Comparison of ENCODE assay signal across 13 cellular contexts in the genomic region with DNA sequence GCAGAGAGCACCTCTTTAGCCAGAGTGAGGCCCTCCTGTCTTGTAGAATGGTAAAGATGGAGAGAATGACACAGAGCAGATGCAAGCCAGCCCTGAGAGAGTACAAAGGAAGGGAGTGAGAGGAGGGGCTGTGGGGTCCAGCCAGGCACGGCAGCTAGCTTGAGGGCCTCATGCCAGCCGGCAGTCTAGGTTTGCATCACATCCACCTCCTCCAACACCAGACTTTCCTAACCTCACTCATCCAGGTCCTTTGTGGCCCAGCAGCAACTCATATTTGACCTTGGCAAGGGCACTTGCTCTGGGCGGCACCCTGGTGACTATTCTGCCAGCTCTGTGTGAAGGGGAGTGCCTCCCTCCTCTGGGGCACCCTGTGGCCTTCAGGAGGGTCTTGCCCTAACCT.
DNase-seq lines count a peak whose midpoint lies in the region; ATAC-seq and TF ChIP-seq lines count a peak whose summit lies in the region.
"Had no signal": no experiment of that assay in that cellular context is flagged by ENCODE, and none has a peak within 500 bp of the region (broad histone marks: within the 10 kb centered on the region; RNA-seq: fewer than 3 reads in every experiment).

No MANE protein-coding gene starts in this region.

- no peak for TF ChIP-seq CTCF in coronary artery (IDR thresholded peaks at IDR 0.05)

- no peaks in the 10 kb centered on the region for H3K9me3 ChIP-seq in stomach smooth muscle (ENCODE audit: control insufficient read depth in 2 of 2, low read length in 2 of 2)

- peak; percentile 56 for DNase-seq in DMS 273 (lab: John Stamatoyannopoulos, UW; ENCODE audit: unreplicated experiment)
- DNase-seq in DMS 273 treated with DMSO at 0.1 percent for 48 hours (lab: John Stamatoyannopoulos, UW), result no peak
- no peak for DNase-seq in coronary artery (ENCODE audit: low spot score)
- DNase-seq: activated CD4-positive, alpha-beta T cell treated with anti-CD3 and anti-CD28 coated beads, Interleukin-2, amount 10 ng/mL, durations not matched to agents 7 days and 5 days; DND-41; kidney had no signal

- H3K4me3 ChIP-seq in coronary artery (no peak overlapping the region), stomach smooth muscle (ENCODE audit: low read length in 2 of 2) (peak overlapping the region in 1 of 2 donors; percentile 29)
- H3K4me3 ChIP-seq: SK-N-MC had no signal

- H3K4me1 ChIP-seq in stomach smooth muscle (ENCODE audit: control insufficient read depth, insufficient read depth, low read length), result peaks cover 50% of the 10 kb centered on the region

- H3K27ac ChIP-seq in coronary artery (peak overlapping the region; percentile 24 to 26), layer of hippocampus (ENCODE audit: low read depth, low read length) (peak overlapping the region; percentile 12), stomach smooth muscle (ENCODE audit: low read length) (peak overlapping the region; percentile 89)
- H3K27ac ChIP-seq: 22Rv1, SK-N-MC had no signal

- H3K36me3 ChIP-seq in stomach smooth muscle (ENCODE audit: control insufficient read depth in 2 of 2, insufficient read depth in 2 of 2, low read length in 2 of 2), result no peaks in the 10 kb centered on the region

- ATAC-seq in HG02973 (IDR thresholded peaks at IDR 0.05; ENCODE audit: unreplicated experiment), result no peak
- no peak for ATAC-seq in GM18498 (IDR thresholded peaks at IDR 0.05; ENCODE audit: unreplicated experiment)
- no peak for ATAC-seq in GM18873 (IDR thresholded peaks at IDR 0.05; ENCODE audit: low FRiP score, unreplicated experiment)

- H3K27me3 ChIP-seq in layer of hippocampus (ENCODE audit: control insufficient read depth, insufficient read depth, low read length) (no peaks in the 10 kb centered on the region), stomach smooth muscle (ENCODE audit: control insufficient read depth in 1 of 2, insufficient read depth in 2 of 2, low read length in 2 of 2) (no peaks in the 10 kb centered on the region)

- peak overlapping the region; percentile 29 to 44 for H3K9ac ChIP-seq in stomach smooth muscle (ENCODE audit: low read length in 2 of 2)

Comparison
In these comparisons a context has a peak if more than half of its experiments do, and no peak if none do; other contexts are left out.
1. H3K27ac ChIP-seq: peak in every context shown above with its lines; median percentile 89 in stomach smooth muscle; 25 in coronary artery; 12 in layer of hippocampus.